8 cellular contexts compared by ENCODE assay signal in genomic region chr5:170631471-170632195, GRCh38.
A peak's percentile ranks its signal among the peaks of the same experiment; 100 is the strongest.
DNase-seq lines count a peak whose midpoint lies in the region; ATAC-seq and TF ChIP-seq lines count a peak whose summit lies in the region.

No MANE protein-coding gene starts in this region.

- no peak overlapping the region for H2BK120ac ChIP-seq in mesenchymal stem cell (ENCODE audit: low read depth, low read length)

- POLR2A ChIA-PET in RWPE1 (lab: Yijun Ruan, JAX; ENCODE audit: low non-redundant PET) = no interaction called here

- H4K91ac ChIP-seq in mesenchymal stem cell (ENCODE audit: low read length) = no peak overlapping the region

- no peak overlapping the region for H2AK5ac ChIP-seq in mesenchymal stem cell (ENCODE audit: low read length, severe bottlenecking)

- no peak overlapping the region for H3K18ac ChIP-seq in mesenchymal stem cell (ENCODE audit: low read depth in 1 of 2, low read length in 2 of 2)

- no peak overlapping the region for H3K4me2 ChIP-seq in mesenchymal stem cell (ENCODE audit: low read length, poor library complexity, severe bottlenecking)

- no peak overlapping the region for H3K23ac ChIP-seq in mesenchymal stem cell (ENCODE audit: low read length in 2 of 2)

- peaks cover 21% of the 10 kb centered on the region for H3K4me1 ChIP-seq in mesenchymal stem cell (ENCODE audit: control insufficient read depth, insufficient read depth, low read depth, low read length)

- no peak overlapping the region for H2BK5ac ChIP-seq in mesenchymal stem cell (ENCODE audit: low read depth, low read length, poor library complexity, severe bottlenecking)

- DNase-seq in A172 (ENCODE audit: low spot score) (peak; percentile 36), HuH-7 (ENCODE audit: low spot score) (peak; percentile 46), dermis blood vessel endothelial cell (peak; percentile 57), mesenchymal stem cell (peak; percentile 64), RWPE1 (ENCODE audit: low spot score) (no peak)
- no peak for DNase-seq in activated naive CD4-positive, alpha-beta T cell treated with Interleukin-2 at 50 U/mL for 16 hours

- no peaks in the 10 kb centered on the region for H3K9me3 ChIP-seq in mesenchymal stem cell (ENCODE audit: control insufficient read depth, low read length)

- H3K27me3 ChIP-seq in mesenchymal stem cell (ENCODE audit: control insufficient read depth in 1 of 2, insufficient read depth in 1 of 2, low read length in 2 of 2) = peaks cover 0 to 45% of the 10 kb centered on the region in 2 experiments

- CTCF ChIA-PET in RWPE1 (lab: Yijun Ruan, JAX) = interaction anchor here (0.5 to 7.0 kb wide), 9 partner anchors 8 to 405 kb away, joined by 3 to 92 read pairs (median 3); no protein-coding TSS in a partner anchor

- no peak overlapping the region for H3K4me3 ChIP-seq in mesenchymal stem cell (ENCODE audit: insufficient read depth in 1 of 2, low read depth in 1 of 2, low read length in 2 of 2)

- H3K27ac ChIP-seq in mesenchymal stem cell (ENCODE audit: low read length, poor library complexity, severe bottlenecking) = no peak overlapping the region
- H3K27ac ChIP-seq in RWPE1 = no peak overlapping the region

- peaks cover 0 to 20% of the 10 kb centered on the region in 2 experiments for H3K36me3 ChIP-seq in mesenchymal stem cell (ENCODE audit: control insufficient read depth in 1 of 2, insufficient read depth in 2 of 2, low read depth in 1 of 2, low read length in 2 of 2)

- H3K9ac ChIP-seq in mesenchymal stem cell (ENCODE audit: low read length) = no peak overlapping the region

- H2BK12ac ChIP-seq in mesenchymal stem cell (ENCODE audit: low read length in 2 of 2) = peak overlapping the region in 1 of 2 experiments; percentile 55

- no peak overlapping the region for H3K14ac ChIP-seq in mesenchymal stem cell (ENCODE audit: low read length in 2 of 2)

- 53% methylated on average over 15 of the region's 15 CpGs for WGBS in mesenchymal stem cell

- no peak overlapping the region for H2BK15ac ChIP-seq in mesenchymal stem cell (ENCODE audit: low read depth, poor library complexity, severe bottlenecking)

- no peak for TF ChIP-seq CTCF in RWPE1 (conservative IDR thresholded peaks at IDR 0.05; ENCODE audit: low read depth)

- no peak overlapping the region for H2AFZ ChIP-seq in mesenchymal stem cell (ENCODE audit: low read depth, low read length)

- peaks cover 3% of the 10 kb centered on the region for H3K79me1 ChIP-seq in mesenchymal stem cell (replicated peaks; ENCODE audit: low read length, poor library complexity, severe bottlenecking)

- no peak overlapping the region for H4K8ac ChIP-seq in mesenchymal stem cell (ENCODE audit: low read length)

- ATAC-seq in HG02870 (IDR thresholded peaks at IDR 0.05; ENCODE audit: unreplicated experiment) (no peak), HG03439 (IDR thresholded peaks at IDR 0.05; ENCODE audit: unreplicated experiment) (no peak)

- no peak overlapping the region for H3K4ac ChIP-seq in mesenchymal stem cell (ENCODE audit: low read depth in 1 of 2, low read length in 2 of 2)

Comparison
In these comparisons a context has a peak if more than half of its experiments do, and no peak if none do; other contexts are left out.
1. DNase-seq: peak in A172 (single experiment), HuH-7 (single experiment), dermis blood vessel endothelial cell (single experiment) and mesenchymal stem cell (single experiment); none in RWPE1 (single experiment) and activated naive CD4-positive, alpha-beta T cell treated with Interleukin-2 at 50 U/mL for 16 hours (single experiment).